In genomic region chr16:16871196-16871595, GRCh38 we compare ENCODE assay signal across 27 cellular contexts.
"Had no signal": no experiment of that assay in that cellular context is flagged by ENCODE, and none has a peak within 500 bp of the region (broad histone marks: within the 10 kb centered on the region; RNA-seq: fewer than 3 reads in every experiment).

No MANE protein-coding gene starts in this region.

- H3K27ac Mint-ChIP-seq: activated CD4-positive, alpha-beta memory T cell treated with anti-CD3 and anti-CD28 coated beads for 36 hours; activated naive CD4-positive, alpha-beta T cell treated with anti-CD3 and anti-CD28 coated beads, Interleukin-2, amount 50 U/mL, for 72 hours; activated T-helper 17 cell treated with anti-CD3 and anti-CD28 coated beads, Interleukin-2, amount 50 U/mL, for 72 hours; dendritic cell treated with granulocyte-macrophage colony-stimulating factor and Interleukin-4, amounts not matched to agents 40 ng/mL and 50 ng/mL, for 4 days; naive B cell; nephron progenitor cell; stimulated activated memory B cell treated with anti-CD40 and anti-IgM and Interleukin-4, amounts not matched to agents 10 μg/mL and 1 μg/mL and 100 μg/mL, for 72 hours; stimulated activated naive CD8-positive, alpha-beta T cell treated with anti-CD3 and anti-CD28 coated beads, Interleukin-15, amount 100 ng/mL, for 72 hours; T-helper 17 cell; type B pancreatic cell had no signal

- DNase-seq: activated CD4-positive, alpha-beta memory T cell treated with anti-CD3 and anti-CD28 coated beads for 36 hours; activated CD4-positive, alpha-beta T cell treated with anti-CD3 and anti-CD28 coated beads for 48 hours; activated gamma-delta T cell treated with Interleukin-2 at 50 U/mL for 16 hours; activated T-cell treated with anti-CD3 and anti-CD28 coated beads, Interleukin-2, amount 50 U/mL, for 4 hours; foreskin keratinocyte; heart left ventricle; hypothalamus; left ventricle myocardium inferior; naive B cell; nephron progenitor cell; nucleus accumbens; pancreas; retina; sigmoid colon; small intestine; stimulated activated CD4-positive, alpha-beta T cell treated with anti-CD3 and anti-CD28 coated beads, Interleukin-4, amount 100 ng/mL, for 4 hours; stimulated activated CD8-positive, alpha-beta memory T cell treated with anti-CD3 and anti-CD28 coated beads, Interleukin-4, amount 100 ng/mL, for 48 hours; stimulated activated naive CD8-positive, alpha-beta T cell treated with anti-CD3 and anti-CD28 coated beads, Interleukin-15, amount 100 ng/mL, for 72 hours; substantia nigra; T-helper 17 cell; uterus had no signal

- H3K4me1 Mint-ChIP-seq: central memory CD8-positive, alpha-beta T cell; naive B cell; stimulated activated memory B cell treated with anti-CD40 and anti-IgM and Interleukin-4, amounts not matched to agents 10 μg/mL and 1 μg/mL and 100 μg/mL, for 72 hours; stimulated activated naive CD8-positive, alpha-beta T cell treated with anti-CD3 and anti-CD28 coated beads, Interleukin-15, amount 100 ng/mL, for 72 hours; T-helper 17 cell had no signal

- H3K36me3 Mint-ChIP-seq: activated CD4-positive, alpha-beta memory T cell treated with anti-CD3 and anti-CD28 coated beads for 36 hours; activated naive CD4-positive, alpha-beta T cell treated with anti-CD3 and anti-CD28 coated beads, Interleukin-2, amount 50 U/mL, for 72 hours; naive B cell; stimulated activated memory B cell treated with anti-CD40 and anti-IgM and Interleukin-4, amounts not matched to agents 10 μg/mL and 1 μg/mL and 100 μg/mL, for 72 hours; type B pancreatic cell had no signal

- H3K27me3 Mint-ChIP-seq: stimulated activated naive CD8-positive, alpha-beta T cell treated with anti-CD3 and anti-CD28 coated beads, Interleukin-15, amount 100 ng/mL, for 72 hours had no signal

- H3K9me3 Mint-ChIP-seq: activated CD4-positive, alpha-beta memory T cell treated with anti-CD3 and anti-CD28 coated beads for 36 hours; activated naive CD4-positive, alpha-beta T cell treated with anti-CD3 and anti-CD28 coated beads, Interleukin-2, amount 50 U/mL, for 72 hours; activated T-cell treated with anti-CD3 and anti-CD28 coated beads, Interleukin-2, amount 50 U/mL, for 4 hours; activated T-helper 17 cell treated with anti-CD3 and anti-CD28 coated beads, Interleukin-2, amount 50 U/mL, for 72 hours; central memory CD8-positive, alpha-beta T cell; dendritic cell treated with granulocyte-macrophage colony-stimulating factor and Interleukin-4, amounts not matched to agents 40 ng/mL and 50 ng/mL, for 4 days; naive B cell; nephron progenitor cell; stimulated activated memory B cell treated with anti-CD40 and anti-IgM and Interleukin-4, amounts not matched to agents 10 μg/mL and 1 μg/mL and 100 μg/mL, for 72 hours; stimulated activated naive CD8-positive, alpha-beta T cell treated with anti-CD3 and anti-CD28 coated beads, Interleukin-15, amount 100 ng/mL, for 72 hours; type B pancreatic cell had no signal

- H3K4me3 Mint-ChIP-seq: activated CD4-positive, alpha-beta memory T cell treated with anti-CD3 and anti-CD28 coated beads for 36 hours; activated T-cell treated with anti-CD3 and anti-CD28 coated beads, Interleukin-2, amount 50 U/mL, for 4 hours; activated T-helper 17 cell treated with anti-CD3 and anti-CD28 coated beads, Interleukin-2, amount 50 U/mL, for 72 hours; central memory CD8-positive, alpha-beta T cell; dendritic cell treated with granulocyte-macrophage colony-stimulating factor and Interleukin-4, amounts not matched to agents 40 ng/mL and 50 ng/mL, for 4 days; naive B cell; nephron progenitor cell; stimulated activated memory B cell treated with anti-CD40 and anti-IgM and Interleukin-4, amounts not matched to agents 10 μg/mL and 1 μg/mL and 100 μg/mL, for 72 hours; stimulated activated naive CD8-positive, alpha-beta T cell treated with anti-CD3 and anti-CD28 coated beads, Interleukin-15, amount 100 ng/mL, for 72 hours; T-helper 17 cell; type B pancreatic cell had no signal

- ATAC-seq: activated naive CD4-positive, alpha-beta T cell treated with anti-CD3 and anti-CD28 coated beads, Interleukin-2, amount 50 U/mL, for 72 hours; activated T-cell treated with anti-CD3 and anti-CD28 coated beads, Interleukin-2, amount 50 U/mL, for 4 hours; activated T-helper 17 cell treated with anti-CD3 and anti-CD28 coated beads, Interleukin-2, amount 50 U/mL, for 72 hours; foreskin keratinocyte; heart left ventricle; pancreas; stimulated activated memory B cell treated with anti-CD40 and anti-IgM and Interleukin-4, amounts not matched to agents 10 μg/mL and 1 μg/mL and 100 μg/mL, for 72 hours; stimulated activated naive CD8-positive, alpha-beta T cell treated with anti-CD3 and anti-CD28 coated beads, Interleukin-15, amount 100 ng/mL, for 72 hours; T-helper 17 cell had no signal
